8 cellular contexts compared by ENCODE assay signal in the genomic region with DNA sequence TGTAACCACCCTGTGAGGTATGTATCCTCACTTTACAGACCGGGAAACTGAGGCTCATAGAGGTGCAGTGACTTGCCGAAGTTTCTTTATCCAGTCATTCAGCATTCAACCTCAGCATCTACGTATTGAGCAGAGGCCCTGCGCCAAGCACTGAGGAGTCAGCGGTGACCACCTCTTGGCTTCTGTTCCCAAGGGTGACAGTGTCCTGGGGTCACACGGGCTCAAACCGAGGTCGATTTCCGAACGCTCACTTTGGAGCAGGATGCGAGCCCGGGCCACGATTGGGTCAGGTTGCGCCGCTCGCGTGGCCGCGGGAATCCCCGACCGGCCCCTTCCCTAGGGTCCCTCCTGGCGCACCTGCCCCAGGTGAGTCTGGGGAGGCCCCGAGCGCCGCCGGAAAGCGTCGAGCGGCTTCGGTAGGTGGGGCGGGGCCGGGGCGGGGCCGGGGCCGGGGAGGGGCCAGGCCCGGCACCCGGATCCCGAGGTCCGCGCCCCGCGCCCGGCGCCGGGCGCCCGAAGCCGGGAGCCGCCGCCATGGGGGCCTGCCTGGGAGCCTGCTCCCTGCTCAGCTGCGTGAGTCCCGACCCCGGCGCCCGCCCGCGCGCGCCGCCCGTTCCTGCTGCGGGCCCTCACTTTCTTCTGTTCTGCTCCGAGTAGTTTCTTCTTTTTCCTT. TPM values are rescaled to one million over a fixed set of nuclear protein-coding genes. Genes with fewer than 3 reads are reported as not detected.
DNase-seq lines count a peak whose midpoint lies in the region; ATAC-seq and TF ChIP-seq lines count a peak whose summit lies in the region.

A gene (plus strand): TSS at position 482 of the 673 bp plus-strand sequence. CDS start 53 bp downstream, at position 535.

- DNase-seq in NCI-H2196 (lab: John Stamatoyannopoulos, UW; ENCODE audit: unreplicated experiment), result peak; percentile 72
- no peak for DNase-seq in NCI-H2196 treated with DMSO at 0.1 percent for 48 hours (lab: John Stamatoyannopoulos, UW; ENCODE audit: unreplicated experiment)
- DNase-seq in activated CD4-positive, alpha-beta T cell treated with anti-CD3 and anti-CD28 coated beads, Interleukin-2, amount 50 U/mL, for 48 hours, result peak; percentile 8 to 15
- DNase-seq in fibroblast of villous mesenchyme (ENCODE audit: low read depth), result no peak
- DNase-seq in omental fat pad (ENCODE audit: low spot score), result no peak
- DNase-seq in RKO (ENCODE audit: low spot score), result no peak

- peaks cover 7% of the 10 kb centered on the region for H3K27me3 ChIP-seq in HUES48 (ENCODE audit: control insufficient read depth, insufficient read depth, low read length)

- H3K27ac ChIP-seq in HUES48 (ENCODE audit: low read depth, low read length), result no peak within 1 kb of the TSS

- no peaks in the 10 kb centered on the region for H3K9me3 ChIP-seq in HUES48 (ENCODE audit: control insufficient read depth, insufficient read depth, low read length)

- H3K4me3 ChIP-seq in HUES48 (ENCODE audit: low read depth, low read length) (peak within 1 kb of the TSS; percentile 95), fibroblast of villous mesenchyme (ENCODE audit: low read depth, low read length) (peak within 1 kb of the TSS; percentile 74)

- ATAC-seq in omental fat pad (ENCODE audit: low FRiP score) (peak; percentile 47), GM19467 (IDR thresholded peaks at IDR 0.05; ENCODE audit: unreplicated experiment) (no peak)

- peaks cover 9% of the 10 kb centered on the region; the same call in 1 of the 2 replicates for H3K36me3 ChIP-seq in HUES48 (ENCODE audit: control insufficient read depth, insufficient read depth, low read length)

- peak within 1 kb of the TSS; percentile 41; the same call in 1 of the 2 replicates for H3K9ac ChIP-seq in HUES48 (ENCODE audit: low read depth, low read length)

- H3K4me1 ChIP-seq in HUES48 (ENCODE audit: control insufficient read depth, insufficient read depth, low read length), result peaks cover 12% of the 10 kb centered on the region

- TF ChIP-seq CTCF in fibroblast of villous mesenchyme (IDR thresholded peaks at IDR 0.05; ENCODE audit: insufficient read depth, low read depth, low read length), result no peak
- TF ChIP-seq CTCF in omental fat pad (IDR thresholded peaks at IDR 0.05), result no peak

RNA-seq across cellular contexts. Expression of the gene that starts here (rescaled TPM):
- total RNA-seq in fibroblast of villous mesenchyme (13.5 and 21.2 TPM in 2 replicates), omental fat pad (10 to 100 TPM in 1 of 4 donors, 1 to 10 TPM in 3; 2.2 to 12.2 (median 5.4) TPM)

Comparison
In these comparisons a context has a peak if more than half of its experiments do, and no peak if none do; other contexts are left out.
1. DNase-seq: peak in NCI-H2196 (single experiment) and activated CD4-positive, alpha-beta T cell treated with anti-CD3 and anti-CD28 coated beads, Interleukin-2, amount 50 U/mL, for 48 hours (2 of 2); none in NCI-H2196 treated with DMSO at 0.1 percent for 48 hours (single experiment), fibroblast of villous mesenchyme (single experiment), omental fat pad (single experiment) and RKO (single experiment).